In genomic region chr1:53737648-53738204, GRCh38 we compare ENCODE assay signal across 8 cellular contexts. TPM values are rescaled to one million over a fixed set of nuclear protein-coding genes. Genes with fewer than 3 reads are reported as not detected.
DNase-seq lines count a peak whose midpoint lies in the region; ATAC-seq, FAIRE-seq and TF ChIP-seq lines count a peak whose summit lies in the region.

No MANE protein-coding gene starts in this region.

- no peak overlapping the region for H4K5ac ChIP-seq in H1 (ENCODE audit: insufficient read length, low read depth, low read length)

- no peak overlapping the region for H2BK20ac ChIP-seq in H1 (ENCODE audit: low read length)

- TF ChIP-seq CTCF in heart left ventricle (IDR thresholded peaks at IDR 0.05): no peak
- no peak for TF ChIP-seq CTCF in H1 (IDR thresholded peaks at IDR 0.05; ENCODE audit: control extremely low read depth in 1 of 3, insufficient read depth in 1 of 3, low read depth in 1 of 3, low read length in 3 of 3)
- no peak for TF ChIP-seq CTCF in mesothelial cell of epicardium (IDR thresholded peaks at IDR 0.05; ENCODE audit: unreplicated experiment)
- no peak for TF ChIP-seq CTCF in upper lobe of right lung (IDR thresholded peaks at IDR 0.05)

- H3K14ac ChIP-seq in H1 (ENCODE audit: insufficient read length): no peak overlapping the region

- no peak overlapping the region for H3K18ac ChIP-seq in H1 (ENCODE audit: extremely low read depth, low read length)

- FAIRE-seq in H1 (lab: Jason Lieb, UNC): no peak

- WGBS in heart left ventricle, 4 donors: 2 to 13% (median 4%) methylated on average over 12 to 58 of the region's 58 CpGs
- 11% methylated on average over 31 of the region's 58 CpGs; no CpG with 5 or more reads in 1 of the 2 experiments for WGBS in H1 (ENCODE audit: extremely low coverage in 1 of 2, insufficient coverage in 1 of 2, insufficient read length in 1 of 2, insufficient replicate concordance in 2 of 2, low coverage in 1 of 2, low lambda C conversion rate in 2 of 2, missing lambda C conversion rate in 1 of 2), 2 experiments

- no peaks in the 10 kb centered on the region for H3K36me3 Mint-ChIP-seq in mesothelial cell of epicardium

- peaks cover 2% of the 10 kb centered on the region for H3K9me3 Mint-ChIP-seq in mesothelial cell of epicardium

- peak overlapping the region; percentile 53 for H3K4me3 Mint-ChIP-seq in mesothelial cell of epicardium

- H3K56ac ChIP-seq in H1 (replicated peaks; ENCODE audit: insufficient read length, low read depth, low read length): no peak overlapping the region

- H3K4me1 Mint-ChIP-seq in mesothelial cell of epicardium: peaks cover 11% of the 10 kb centered on the region

- H4K91ac ChIP-seq in H1 (replicated peaks; ENCODE audit: insufficient read length, low read length): no peak overlapping the region

- POLR2A ChIA-PET in H1 (lab: Charles Lee; ENCODE audit: partially characterized antibody): no interaction called here

- peak overlapping the region; percentile 8; the same call in 1 of the 2 replicates for H4K8ac ChIP-seq in H1 (ENCODE audit: extremely low read depth, insufficient read depth, low read length)

- H3K23ac ChIP-seq in H1 (ENCODE audit: insufficient read length): no peak overlapping the region

- no peak for TF ChIP-seq EP300 in H1 (IDR thresholded peaks at IDR 0.05; ENCODE audit: borderline replicate concordance in 1 of 2, low read depth in 2 of 2, low read length in 2 of 2)

- H3K4me1 ChIP-seq in heart left ventricle: peaks cover 6 to 25% (median 16%) of the 10 kb centered on the region in 12 donors
- peaks cover 0 to 9% (median 3%) of the 10 kb centered on the region in 4 experiments; a peak in 5 of 7 replicates for H3K4me1 ChIP-seq in H1 (replicated peaks in 1 of 4; ENCODE audit: control insufficient read depth in 3 of 4, insufficient read depth in 4 of 4, low read length in 3 of 4)
- H3K4me1 ChIP-seq in upper lobe of right lung: peaks cover 12% of the 10 kb centered on the region

- no peak overlapping the region for H2BK15ac ChIP-seq in H1 (ENCODE audit: low read length)

- CTCF ChIA-PET in H1 (lab: Charles Lee; ENCODE audit: partially characterized antibody): interaction anchor here (0.9 to 5.1 kb wide), 4 partner anchors 9 to 24 kb away, joined by 3 to 39 read pairs (median 4); no protein-coding TSS in a partner anchor

- no peaks in the 10 kb centered on the region for H3K79me2 ChIP-seq in H1 (ENCODE audit: control insufficient read depth in 1 of 2, insufficient read depth in 2 of 2, low read length in 2 of 2)

- H3K36me3 ChIP-seq in heart left ventricle (no peaks in the 10 kb centered on the region), H1 (ENCODE audit: control insufficient read depth in 2 of 4, insufficient read depth in 4 of 4, low read length in 3 of 4) (peaks cover 0 to 3% (median 0%) of the 10 kb centered on the region in 4 experiments; a peak in 1 of 8 replicates), upper lobe of right lung (no peaks in the 10 kb centered on the region)

- H3K4me2 ChIP-seq in H1 (ENCODE audit: insufficient read depth in 1 of 2, low read depth in 2 of 2, low read length in 2 of 2): peak overlapping the region; percentile 77 to 98

- ATAC-seq in heart left ventricle (no peak), left cardiac atrium (no peak), upper lobe of right lung (no peak), GM21526 (IDR thresholded peaks at IDR 0.05; ENCODE audit: low FRiP score, unreplicated experiment) (no peak)

- H3K4me3 ChIP-seq in heart left ventricle (peak overlapping the region; percentile 49 to 89 (median 62)), H1 (ENCODE audit: extremely low read depth in 1 of 4, insufficient read depth in 2 of 4, low read depth in 3 of 4, low read length in 4 of 4) (peak overlapping the region; percentile 31 to 61 (median 36)), upper lobe of right lung (peak overlapping the region; percentile 57)

- H2BK12ac ChIP-seq in H1 (ENCODE audit: low read depth, low read length): no peak overlapping the region; the same call in 1 of the 2 replicates

- H3K9ac ChIP-seq in H1 (replicated peaks in 1 of 4; ENCODE audit: extremely low read depth in 1 of 4, low read depth in 3 of 4, low read length in 3 of 4): no peak overlapping the region; a peak in 1 of 7 replicates

- peaks cover 0 to 11% of the 10 kb centered on the region in 2 experiments for H4K20me1 ChIP-seq in H1 (replicated peaks in 1 of 2; ENCODE audit: control insufficient read depth in 1 of 2, insufficient read depth in 2 of 2, low read length in 2 of 2)

- H3K23me2 ChIP-seq in H1 (ENCODE audit: low read depth, low read length): peaks cover 13% of the 10 kb centered on the region; the same call in 1 of the 2 replicates

- no peak overlapping the region for H2AK5ac ChIP-seq in H1 (ENCODE audit: low read depth, low read length)

- peak overlapping the region; percentile 4; the same call in 1 of the 2 replicates for H2AFZ ChIP-seq in H1 (ENCODE audit: low read length)

- no peak overlapping the region for H2BK5ac ChIP-seq in H1 (ENCODE audit: low read depth, low read length)

- TF ChIP-seq POLR2A in heart left ventricle (IDR thresholded peaks at IDR 0.05) (no peak), H1 (IDR thresholded peaks at IDR 0.05; ENCODE audit: control extremely low read depth in 1 of 2, low read depth in 2 of 2, low read length in 2 of 2) (no peak)

- no peak overlapping the region for H3K27ac Mint-ChIP-seq in mesothelial cell of epicardium

- H3K9me3 ChIP-seq in heart left ventricle (peaks cover 0 to under 1% (median 0%) of the 10 kb centered on the region in 12 donors), H1 (ENCODE audit: insufficient read depth in 2 of 2, low read depth in 1 of 2, low read length in 1 of 2) (no peaks in the 10 kb centered on the region), upper lobe of right lung (no peaks in the 10 kb centered on the region)

- H2BK120ac ChIP-seq in H1 (replicated peaks; ENCODE audit: low read depth, low read length): no peak overlapping the region

- intact Hi-C loops in heart left ventricle (cut with DNase I): no loop called here
- intact Hi-C loops in left cardiac atrium (cut with DNase I): no loop called here
- intact Hi-C loops in upper lobe of right lung (cut with DNase I): no loop called here

- no peaks in the 10 kb centered on the region for H3K79me1 ChIP-seq in H1 (ENCODE audit: low read depth, low read length)

- H3K27me3 Mint-ChIP-seq in mesothelial cell of epicardium (ENCODE audit: low read depth): peaks cover 87% of the 10 kb centered on the region

- TF ChIP-seq RAD21 in H1 (IDR thresholded peaks at IDR 0.05 in 1 of 2, conservative IDR thresholded peaks at IDR 0.05 in 1 of 2; ENCODE audit: low read depth in 2 of 2, low read length in 2 of 2): no peak

- peak overlapping the region in 1 of 12 donors; percentile 31 for H3K27ac ChIP-seq in heart left ventricle
- no peak overlapping the region for H3K27ac ChIP-seq in H1 (ENCODE audit: low read depth, low read length)
- H3K27ac ChIP-seq in upper lobe of right lung: no peak overlapping the region

- H3K27me3 ChIP-seq in heart left ventricle (peaks cover 11 to 67% (median 35%) of the 10 kb centered on the region in 9 donors), H1 (replicated peaks in 1 of 4; ENCODE audit: control insufficient read depth in 3 of 4, extremely low read depth in 1 of 4, insufficient read depth in 3 of 4, low read length in 3 of 4) (peaks cover 41 to 56% (median 55%) of the 10 kb centered on the region in 4 experiments), upper lobe of right lung (peaks cover 50% of the 10 kb centered on the region)

- DNase-seq in heart left ventricle (peak in 1 of 5 donors; percentile 67), left cardiac atrium (no peak), H1 (ENCODE audit: low read depth in 1 of 2, low spot score in 2 of 2) (peak in 1 of 2 experiments; percentile 72), mesothelial cell of epicardium (ENCODE audit: low spot score in 2 of 2, unreplicated experiment in 2 of 2) (peak in 1 of 2 experiments; percentile 44), upper lobe of right lung (no peak), NCI-H1694 treated with DMSO at 0.1 percent for 48 hours (lab: John Stamatoyannopoulos, UW) (no peak)
- no peak for DNase-seq in stimulated activated CD4-positive, alpha-beta T cell treated with anti-CD3 and anti-CD28 coated beads, Interleukin-12 subunit alpha, Interleukin-12 subunit beta, amount 100 ng/mL, for 4 hours

- no peak overlapping the region for H3K4ac ChIP-seq in H1 (replicated peaks; ENCODE audit: insufficient read length, low read depth, low read length)

TF ChIP-seq in H1, 55 proteins besides CTCF, POLR2A, EP300 and RAD21 (continues in another document):
- TF ChIP-seq, protein P1, sequence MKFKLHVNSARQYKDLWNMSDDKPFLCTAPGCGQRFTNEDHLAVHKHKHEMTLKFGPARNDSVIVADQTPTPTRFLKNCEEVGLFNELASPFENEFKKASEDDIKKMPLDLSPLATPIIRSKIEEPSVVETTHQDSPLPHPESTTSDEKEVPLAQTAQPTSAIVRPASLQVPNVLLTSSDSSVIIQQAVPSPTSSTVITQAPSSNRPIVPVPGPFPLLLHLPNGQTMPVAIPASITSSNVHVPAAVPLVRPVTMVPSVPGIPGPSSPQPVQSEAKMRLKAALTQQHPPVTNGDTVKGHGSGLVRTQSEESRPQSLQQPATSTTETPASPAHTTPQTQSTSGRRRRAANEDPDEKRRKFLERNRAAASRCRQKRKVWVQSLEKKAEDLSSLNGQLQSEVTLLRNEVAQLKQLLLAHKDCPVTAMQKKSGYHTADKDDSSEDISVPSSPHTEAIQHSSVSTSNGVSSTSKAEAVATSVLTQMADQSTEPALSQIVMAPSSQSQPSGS (IDR thresholded peaks at IDR 0.05; ENCODE audit: low read length): no peak
- TF ChIP-seq NANOG (IDR thresholded peaks at IDR 0.05; ENCODE audit: insufficient read depth, low read depth, low read length, poor library complexity, severe bottlenecking) (no peak), KDM4A (IDR thresholded peaks at IDR 0.05; ENCODE audit: low read depth, low read length, severe bottlenecking) (no peak), GABPA (IDR thresholded peaks at IDR 0.05; ENCODE audit: borderline replicate concordance, insufficient read depth, low read length) (no peak)

RNA-seq across cellular contexts. Expression of gene GLIS1, which starts 1.2 kb away (rescaled TPM):
- under 1 TPM in 4 of 9 donors, not detected in 5; 0.12 to 0.35 (median 0.15) TPM for total RNA-seq in heart left ventricle
- polyA plus RNA-seq in heart left ventricle: under 1 TPM in 1 of 2 donors, not detected in 1; 0.06 TPM
- total RNA-seq in left cardiac atrium: under 1 TPM; 0.37 to 0.44 TPM
- total RNA-seq in H1 (2021; fragmentation: NEBNext Ultra II Directional; extraction: Animal tissue kit (Norgen Biotek cat#: 25700)): 0.21 and 0.22 TPM in 2 replicates
- polyA plus RNA-seq in H1 (2011; rRNA removed): 0.15 and 0.17 TPM in 2 replicates
- polyA plus RNA-seq in H1 (2011; cell fraction: cytosol; rRNA removed): 0.06 TPM
- polyA plus RNA-seq in H1 (2011; cell fraction: nucleus; rRNA removed): 0.31 TPM
- polyA plus RNA-seq in H1 (2012, experiment 1 of 2): 0.08 to 0.11 TPM (median 0.10 TPM) in 3 of 4 replicates, not detected in the other
- 0.08 TPM for polyA plus RNA-seq in H1 (2012, experiment 2 of 2)
- 0.18 TPM for polyA plus RNA-seq in H1 (2013, experiment 1 of 2)
- polyA plus RNA-seq in H1 (2013, experiment 2 of 2): 0.18 TPM
- polyA minus RNA-seq in H1 (2011; rRNA and poly(A)+ RNA removed): not detected in 2 replicates
- polyA minus RNA-seq in H1 (2011; cell fraction: cytosol; rRNA and poly(A)+ RNA removed): not detected
- polyA minus RNA-seq in H1 (2011; cell fraction: nucleus; rRNA and poly(A)+ RNA removed): not detected
- 1.1 to 1.6 TPM (median 1.2 TPM) in 3 replicates for total RNA-seq in mesothelial cell of epicardium
- 0.14 TPM for total RNA-seq in upper lobe of right lung
